In genomic region chr12:52032797-52033505, GRCh38 we compare ENCODE assay signal across 8 cellular contexts. TPM values are rescaled to one million over a fixed set of nuclear protein-coding genes. Genes with fewer than 3 reads are reported as not detected.
DNase-seq lines count a peak whose midpoint lies in the region; ATAC-seq, FAIRE-seq and TF ChIP-seq lines count a peak whose summit lies in the region.

No MANE protein-coding gene starts in this region.

- H3K27me3 Mint-ChIP-seq in progenitor cell of endocrine pancreas: peaks cover 22% of the 10 kb centered on the region

- TF ChIP-seq POLR2A in GM12892 (IDR thresholded peaks at IDR 0.05; ENCODE audit: low read depth, low read length): 0 out of 2 replicates have a peak, but pooled peaks have one; percentile 26
- peak; percentile 79 to 83 for TF ChIP-seq POLR2A in adrenal gland (IDR thresholded peaks at IDR 0.05)

- DNase-seq in GM12892 (ENCODE audit: insufficient read length) (peak; percentile 97), NCI-H1436 treated with DMSO at 0.1 percent for 48 hours (lab: John Stamatoyannopoulos, UW) (peak; percentile 80), T follicular helper cell (ENCODE audit: low read depth) (peak; percentile 87), adrenal gland (peak; percentile 98 to 99 (median 99)), heart right ventricle (peak; percentile 97 to 99), progenitor cell of endocrine pancreas (ENCODE audit: low spot score, unreplicated experiment) (peak; percentile 87)

- intact Hi-C loops in adrenal gland (cut with DNase I): loop anchor here in 1 of 2 donors (2.0 kb wide), 1 partner anchor 18 kb away; the partner anchor contains the start of gene NR4A1
- intact Hi-C loops in heart right ventricle (cut with DNase I): loop anchor here in 3 of 10 donors (2.0 to 5.0 kb wide), 4 partner anchors 18 to 94 kb away; partner anchors contain the start of genes NR4A1 (in 3 of the 3) and ATG101 (in 2 of the 3)

- H3K4me1 Mint-ChIP-seq in progenitor cell of endocrine pancreas (ENCODE audit: low read depth): peaks cover 14% of the 10 kb centered on the region

- TF ChIP-seq CTCF in adrenal gland (IDR thresholded peaks at IDR 0.05) (no peak), heart right ventricle (IDR thresholded peaks at IDR 0.05) (no peak), progenitor cell of endocrine pancreas (IDR thresholded peaks at IDR 0.05; ENCODE audit: unreplicated experiment) (no peak)

- H3K4me1 ChIP-seq in adrenal gland (replicated peaks in 1 of 2): peaks cover 18 to 30% of the 10 kb centered on the region in 2 donors
- H3K4me1 ChIP-seq in heart right ventricle: peaks cover 24 to 69% (median 49%) of the 10 kb centered on the region in 9 donors
- H3K4me1 ChIP-seq in urinary bladder (ENCODE audit: insufficient read depth): no peaks in the 10 kb centered on the region

- H3K9me3 Mint-ChIP-seq in progenitor cell of endocrine pancreas (ENCODE audit: low read depth): no peaks in the 10 kb centered on the region

- ATAC-seq in HG02840 (IDR thresholded peaks at IDR 0.05; ENCODE audit: low FRiP score, unreplicated experiment) (peak; percentile 74), heart right ventricle (peak; percentile 90 to 95 (median 93))

- 1% methylated on average over 20 to 49 of the region's 49 CpGs for WGBS in adrenal gland, 4 donors
- whole genome bisulfite sequencing in heart right ventricle, 2 donors: 1% methylated on average over 49 of the region's 49 CpGs
- WGBS in urinary bladder: under 1% methylated on average over 49 of the region's 49 CpGs

- H3K27me3 ChIP-seq in adrenal gland (no peaks in the 10 kb centered on the region), heart right ventricle (peaks cover 0 to 5% (median 0%) of the 10 kb centered on the region in 7 donors)

- H3K36me3 ChIP-seq in adrenal gland (replicated peaks in 1 of 2) (no peaks in the 10 kb centered on the region), heart right ventricle (no peaks in the 10 kb centered on the region), urinary bladder (ENCODE audit: insufficient read depth) (no peaks in the 10 kb centered on the region)

- no peaks in the 10 kb centered on the region for H3K9me3 ChIP-seq in adrenal gland (replicated peaks in 1 of 3)
- no peaks in the 10 kb centered on the region for H3K9me3 ChIP-seq in heart right ventricle

- peak; percentile 94 for FAIRE-seq in GM12892 (lab: Jason Lieb, UNC)

- H3K36me3 Mint-ChIP-seq in progenitor cell of endocrine pancreas (ENCODE audit: insufficient read depth): no peaks in the 10 kb centered on the region

- H3K27ac Mint-ChIP-seq in progenitor cell of endocrine pancreas: peak overlapping the region; percentile 96

- H3K27ac ChIP-seq in adrenal gland (peak overlapping the region; percentile 74 to 95 (median 91)), heart right ventricle (peak overlapping the region; percentile 84 to 95 (median 89)), urinary bladder (ENCODE audit: low read depth) (peak overlapping the region; percentile 83)

- H3K4me3 Mint-ChIP-seq in progenitor cell of endocrine pancreas (ENCODE audit: low read depth): peak overlapping the region; percentile 66

- H3K4me3 ChIP-seq in adrenal gland: peak overlapping the region in 2 of 4 donors; percentile 14 to 31
- peak overlapping the region in 9 of 10 donors; percentile 14 to 52 (median 36) for H3K4me3 ChIP-seq in heart right ventricle
- peak overlapping the region; percentile 6 for H3K4me3 ChIP-seq in urinary bladder (ENCODE audit: low read depth, low read length)

RNA-seq across cellular contexts. Expression of gene NR4A1, which starts 18.3 kb away (rescaled TPM):
- polyA plus RNA-seq in GM12892 (2012; ENCODE audit: missing spikeins): 3.3 TPM
- 100 to 1,000 TPM in 5 of 8 donors, 10 to 100 TPM in 3; 49.5 to 854 (median 185) TPM for total RNA-seq in adrenal gland
- 100 to 1,000 TPM in 2 of 3 donors, 10 to 100 TPM in 1; 34.5 to 499 (median 282) TPM for polyA plus RNA-seq in adrenal gland
- 100 to 1,000 TPM in 6 of 10 donors, 10 to 100 TPM in 4; 34.6 to 588 (median 105) TPM for total RNA-seq in heart right ventricle
- 10 to 100 TPM; 53.2 to 83.0 TPM for polyA plus RNA-seq in heart right ventricle
- total RNA-seq in progenitor cell of endocrine pancreas: 21.7 and 22.8 TPM in 2 replicates
- total RNA-seq in urinary bladder: 18.3 TPM
- 307 TPM for polyA plus RNA-seq in urinary bladder

RNA-seq across cellular contexts. Expression of gene TAMALIN, which starts 26.2 kb away (rescaled TPM):
- polyA plus RNA-seq in GM12892 (2012; ENCODE audit: missing spikeins): 0.57 TPM
- total RNA-seq in adrenal gland (10 to 100 TPM in 5 of 8 donors, 1 to 10 TPM in 3; 1.8 to 26.0 (median 14.9) TPM), heart right ventricle (10 to 100 TPM; 16.6 to 47.0 (median 23.9) TPM), progenitor cell of endocrine pancreas (12.5 and 15.5 TPM in 2 replicates), urinary bladder (13.0 TPM)
- polyA plus RNA-seq in adrenal gland (10 to 100 TPM in 2 of 3 donors, 1 to 10 TPM in 1; 5.3 to 44.9 (median 41.3) TPM), heart right ventricle (10 to 100 TPM; 27.2 to 58.8 TPM), urinary bladder (51.8 TPM)

RNA-seq across cellular contexts. Expression of gene ATG101, which starts 36.8 kb away (rescaled TPM):
- polyA plus RNA-seq in GM12892 (2012; ENCODE audit: missing spikeins): 13.5 TPM
- 10 to 100 TPM; 28.8 to 60.4 (median 38.6) TPM for total RNA-seq in adrenal gland
- polyA plus RNA-seq in adrenal gland: 10 to 100 TPM; 20.9 to 28.6 (median 27.1) TPM
- total RNA-seq in heart right ventricle: 10 to 100 TPM; 17.5 to 31.8 (median 22.2) TPM
- 10 to 100 TPM; 14.6 to 90.2 TPM for polyA plus RNA-seq in heart right ventricle
- 23.5 and 26.4 TPM in 2 replicates for total RNA-seq in progenitor cell of endocrine pancreas
- total RNA-seq in urinary bladder: 20.4 TPM
- polyA plus RNA-seq in urinary bladder: 46.4 TPM

RNA-seq across cellular contexts. Expression of gene SMIM41, which starts 46.6 kb away (rescaled TPM):
- polyA plus RNA-seq in GM12892 (2012; ENCODE audit: missing spikeins): not detected
- total RNA-seq in adrenal gland (1 to 10 TPM in 1 of 8 donors, under 1 TPM in 2, not detected in 5; 0.54 to 2.1 (median 0.83) TPM), heart right ventricle (under 1 TPM in 3 of 10 donors, not detected in 7; 0.19 to 0.52 (median 0.26) TPM), progenitor cell of endocrine pancreas (not detected in 2 replicates), urinary bladder (3.4 TPM)
- polyA plus RNA-seq in adrenal gland (under 1 TPM in 1 of 3 donors, not detected in 2; 0.10 TPM), heart right ventricle (under 1 TPM in 1 of 2 donors, not detected in 1; 0.29 TPM), urinary bladder (5.5 TPM)
